Comparison of ENCODE assay signal across 6 cellular contexts in the genomic region with DNA sequence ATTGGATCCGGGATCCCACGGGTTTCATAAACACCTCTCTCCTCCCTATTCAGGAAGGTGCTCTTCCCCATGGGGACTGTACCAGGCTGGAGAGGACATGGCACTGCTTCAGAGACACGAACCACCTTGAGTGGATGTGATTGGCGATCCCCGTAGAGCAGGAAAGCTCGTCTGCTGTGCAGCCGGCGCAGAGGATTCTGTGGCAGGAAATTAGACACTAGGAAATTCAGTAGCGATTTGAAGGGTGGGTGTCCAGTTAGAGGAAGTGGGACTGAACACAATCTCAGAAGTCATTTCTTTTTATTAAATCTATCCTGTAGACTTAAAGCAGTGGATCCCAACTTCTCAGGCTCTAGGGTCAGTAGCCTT. TPM values are rescaled to one million over a fixed set of nuclear protein-coding genes. Genes with fewer than 3 reads are reported as not detected.
DNase-seq lines count a peak whose midpoint lies in the region; TF ChIP-seq lines count a peak whose summit lies in the region.

No MANE protein-coding gene starts in this region.

- peaks cover 3% of the 10 kb centered on the region; the same call in 1 of the 2 replicates for H3K27me3 ChIP-seq in OCI-LY1 (ENCODE audit: insufficient read depth, low read length)

- no peaks in the 10 kb centered on the region for H4K20me1 ChIP-seq in OCI-LY1 (ENCODE audit: insufficient read depth, low read length)

- H3K9me2 ChIP-seq in OCI-LY1 (ENCODE audit: low read depth, low read length), result no peaks in the 10 kb centered on the region

- H3F3A ChIP-seq in OCI-LY1 (ENCODE audit: insufficient read depth, low read length), result no peaks in the 10 kb centered on the region

- peaks cover 35% of the 10 kb centered on the region for H3K4me1 ChIP-seq in OCI-LY1 (ENCODE audit: insufficient read depth, low read length, severe bottlenecking)

- no peak for TF ChIP-seq CTCF in OCI-LY1 (IDR thresholded peaks at IDR 0.05; ENCODE audit: low read length)
- no peak for TF ChIP-seq CTCF in fibroblast of villous mesenchyme (IDR thresholded peaks at IDR 0.05; ENCODE audit: insufficient read depth, low read depth, low read length)

- H3K27ac ChIP-seq in OCI-LY1 (ENCODE audit: low read depth, low read length, poor library complexity, severe bottlenecking) (peak overlapping the region; percentile 81), temporal lobe (ENCODE audit: low read depth, low read length) (peak overlapping the region; percentile 73)

- peak overlapping the region; percentile 81 for H3K9ac ChIP-seq in OCI-LY1 (ENCODE audit: low read length)

- H3K4me3 ChIP-seq in OCI-LY1 (ENCODE audit: low read depth, low read length, poor library complexity, severe bottlenecking) (peak overlapping the region; percentile 75), fibroblast of villous mesenchyme (ENCODE audit: low read depth, low read length) (peak overlapping the region; percentile 97)

- peaks cover 28% of the 10 kb centered on the region; the same call in 1 of the 2 replicates for H3K36me3 ChIP-seq in OCI-LY1 (ENCODE audit: insufficient read depth, low read length)

- H3K9me3 ChIP-seq in OCI-LY1 (ENCODE audit: low read length), result no peaks in the 10 kb centered on the region

- H3K4me2 ChIP-seq in OCI-LY1 (ENCODE audit: low read length), result peak overlapping the region; percentile 90

- peak; percentile 44 to 73 for DNase-seq in NCI-H2081 (lab: John Stamatoyannopoulos, UW)
- no peak for DNase-seq in NCI-H2081 treated with DMSO at 0.1 percent for 48 hours (lab: John Stamatoyannopoulos, UW)
- no peak for DNase-seq in fibroblast of villous mesenchyme (ENCODE audit: low read depth)
- no peak for DNase-seq in DMS53 treated with DMSO at 0.1 percent for 48 hours (lab: John Stamatoyannopoulos, UW; ENCODE audit: unreplicated experiment)

- H3K79me2 ChIP-seq in OCI-LY1 (ENCODE audit: insufficient read depth, low read length), result no peaks in the 10 kb centered on the region

- no peak overlapping the region for H2AFZ ChIP-seq in OCI-LY1 (ENCODE audit: low read length)

RNA-seq across cellular contexts. Expression of gene PDIK1L, which starts 0.8 kb away (rescaled TPM):
- 2.6 and 4.8 TPM in 2 replicates for total RNA-seq in fibroblast of villous mesenchyme
- 62.7 TPM for total RNA-seq in temporal lobe

RNA-seq across cellular contexts. Expression of gene TRIM63, which starts 45.0 kb away (rescaled TPM):
- not detected in 2 replicates for total RNA-seq in fibroblast of villous mesenchyme
- not detected for total RNA-seq in temporal lobe

RNA-seq across cellular contexts. Expression of gene FAM110D, which starts 46.5 kb away (rescaled TPM):
- total RNA-seq in fibroblast of villous mesenchyme (under 0.01 TPM in 1 of 2 replicates, not detected in the other), temporal lobe (0.49 TPM)

RNA-seq across cellular contexts. Expression of gene C1orf232, which starts 56.4 kb away (rescaled TPM):
- total RNA-seq in fibroblast of villous mesenchyme, result not detected in 2 replicates
- total RNA-seq in temporal lobe, result not detected

RNA-seq across cellular contexts. Expression of gene ZNF593, which starts 57.3 kb away (rescaled TPM):
- total RNA-seq in fibroblast of villous mesenchyme (20.3 and 26.4 TPM in 2 replicates), temporal lobe (5.4 TPM)

Comparison
In these comparisons a context has a peak if more than half of its experiments do, and no peak if none do; other contexts are left out.
1. DNase-seq: peak in NCI-H2081 (2 of 2); none in NCI-H2081 treated with DMSO at 0.1 percent for 48 hours (single experiment), fibroblast of villous mesenchyme (single experiment) and DMS53 treated with DMSO at 0.1 percent for 48 hours (single experiment).
2. RNA of gene PDIK1L, which starts 0.8 kb away (total RNA-seq): 62.7 TPM in temporal lobe (single experiment); 2.6 to 4.8 TPM in fibroblast of villous mesenchyme; every median in the first group is over 10 times any median in the second.